1 cellular context compared by ENCODE assay signal in the genomic region with DNA sequence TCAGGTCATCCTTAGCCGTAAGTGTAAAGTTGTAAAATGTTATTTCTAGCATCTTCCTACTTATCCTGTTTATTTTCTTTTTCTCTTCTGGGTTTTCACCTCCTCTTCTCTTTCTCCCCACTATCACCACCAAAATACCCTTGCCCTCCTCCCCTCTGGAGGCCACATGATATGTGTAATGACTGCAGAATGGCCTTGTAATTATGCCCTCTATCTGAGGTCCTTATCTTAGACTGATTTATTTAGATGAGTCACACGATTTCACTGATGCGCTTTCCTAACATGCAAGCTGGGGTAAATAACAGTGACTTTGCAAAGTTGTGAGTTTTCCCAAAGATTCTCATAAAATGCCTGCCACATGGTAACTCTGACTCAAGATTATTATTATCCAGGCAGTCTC.
TF ChIP-seq lines count a peak whose summit lies in the region.

No MANE protein-coding gene starts in this region.

TF ChIP-seq in H1, 55 proteins besides CTCF, POLR2A, EP300 and RAD21:
- TF ChIP-seq FOSL1 (IDR thresholded peaks at IDR 0.05; ENCODE audit: insufficient read depth, low read depth, low read length) (no peak), BCL11A (IDR thresholded peaks at IDR 0.05; ENCODE audit: low read depth in 2 of 2, low read length in 2 of 2) (no peak), BRCA1 (IDR thresholded peaks at IDR 0.05; ENCODE audit: low read depth, low read length) (no peak), ZNF274 (IDR thresholded peaks at IDR 0.05; ENCODE audit: borderline replicate concordance, extremely low read depth, low read length) (no peak), JUND (IDR thresholded peaks at IDR 0.05; ENCODE audit: low read length) (no peak), RXRA (IDR thresholded peaks at IDR 0.05; ENCODE audit: insufficient read depth, low read depth, low read length) (no peak)
